8 cellular contexts compared by ENCODE assay signal in the genomic region with DNA sequence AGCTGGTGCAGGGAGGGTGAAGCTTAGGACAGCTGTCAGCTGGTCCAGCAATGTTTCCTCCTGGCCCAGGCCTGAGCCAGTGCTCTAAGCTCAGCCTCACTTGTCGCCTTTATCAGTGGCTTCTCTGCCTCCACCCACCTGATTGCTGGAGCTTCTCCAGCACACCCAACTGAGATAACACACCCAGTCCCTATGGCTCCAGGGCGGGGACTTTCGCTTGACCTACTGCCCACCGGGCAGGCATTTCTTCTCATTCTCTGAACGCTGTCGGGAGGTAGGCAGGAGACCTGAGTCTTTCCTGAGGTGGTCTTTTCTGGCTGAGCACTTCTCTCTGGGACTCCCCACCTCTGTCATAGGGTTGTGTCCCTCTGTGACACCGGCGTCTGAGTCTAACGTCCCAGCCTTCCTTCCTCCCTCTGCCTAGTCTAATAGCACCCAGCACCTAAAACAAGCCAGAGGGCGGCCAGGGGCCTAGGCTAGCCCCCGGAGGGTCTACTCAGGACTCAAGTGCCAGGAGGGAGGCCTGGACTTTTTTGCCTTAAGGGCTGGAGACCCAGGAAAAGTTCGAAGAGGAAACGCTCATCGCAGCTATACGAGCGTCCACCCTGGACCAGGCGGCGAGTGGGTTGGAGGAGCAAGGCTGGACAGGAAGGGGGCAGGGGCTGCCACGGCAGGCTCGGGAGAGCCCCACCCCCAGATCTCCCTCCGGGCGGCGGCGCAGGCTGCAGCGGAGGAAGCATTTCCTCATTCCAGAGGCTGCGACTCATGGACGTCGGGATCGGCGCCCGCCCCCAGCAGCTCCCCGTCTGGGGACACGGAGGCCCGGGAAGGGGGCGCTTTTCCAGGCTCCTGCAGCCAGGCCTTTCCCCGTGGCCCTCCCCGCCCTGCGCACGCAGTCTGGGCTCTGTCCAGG. TPM values are rescaled to one million over a fixed set of nuclear protein-coding genes. Genes with fewer than 3 reads are reported as not detected.
DNase-seq lines count a peak whose midpoint lies in the region; ATAC-seq and TF ChIP-seq lines count a peak whose summit lies in the region.

No MANE protein-coding gene starts in this region.

- no peaks in the 10 kb centered on the region for H3K9me3 ChIP-seq in MM.1S (replicated peaks; ENCODE audit: insufficient read depth, low read length)
- H3K9me3 ChIP-seq in vagina: no peaks in the 10 kb centered on the region

- H3K9me3 Mint-ChIP-seq in GM23338: no peaks in the 10 kb centered on the region; the same call in 2 of the 3 replicates
- H3K9me3 Mint-ChIP-seq in activated T-cell treated with anti-CD3 and anti-CD28 coated beads, Interleukin-2, amount 50 U/mL, for 72 hours: no peaks in the 10 kb centered on the region
- H3K9me3 Mint-ChIP-seq in naive B cell: no peaks in the 10 kb centered on the region

- H3K36me3 Mint-ChIP-seq in GM23338 (ENCODE audit: low read depth): peaks cover 23% of the 10 kb centered on the region; the same call in 2 of the 3 replicates
- H3K36me3 Mint-ChIP-seq in activated T-cell treated with anti-CD3 and anti-CD28 coated beads, Interleukin-2, amount 50 U/mL, for 72 hours (ENCODE audit: insufficient read depth in 2 of 2): peaks cover 2 to 8% of the 10 kb centered on the region in 2 donors
- H3K36me3 Mint-ChIP-seq in naive B cell: no peaks in the 10 kb centered on the region

- peak overlapping the region; percentile 100 for H3K4me3 Mint-ChIP-seq in GM23338
- peak overlapping the region; percentile 99 for H3K4me3 Mint-ChIP-seq in activated T-cell treated with anti-CD3 and anti-CD28 coated beads, Interleukin-2, amount 50 U/mL, for 72 hours
- peak overlapping the region; percentile 81 to 98 (median 93) for H3K4me3 Mint-ChIP-seq in naive B cell

- intact Hi-C loops in vagina (cut with DNase I): no loop called here

- peak overlapping the region; percentile 64; the same call in 1 of the 2 replicates for H3K9ac ChIP-seq in MM.1S (ENCODE audit: low read length)

- H3K27me3 ChIP-seq in GM23338 (ENCODE audit: insufficient read depth): no peaks in the 10 kb centered on the region
- no peaks in the 10 kb centered on the region for H3K27me3 ChIP-seq in MM.1S (replicated peaks; ENCODE audit: insufficient read depth, low read length)
- H3K27me3 ChIP-seq in vagina: no peaks in the 10 kb centered on the region

- DNase-seq in NCI-H1105 treated with DMSO at 0.1 percent for 48 hours (lab: John Stamatoyannopoulos, UW): peak; percentile 22
- no peak for DNase-seq in NCI-H1105 (lab: John Stamatoyannopoulos, UW)
- peak; percentile 83 for DNase-seq in GM23338 (ENCODE audit: low spot score)
- peak; percentile 5 for DNase-seq in MM.1S
- peak; percentile 17 to 29 for DNase-seq in activated T-cell treated with anti-CD3 and anti-CD28 coated beads, Interleukin-2, amount 50 U/mL, for 72 hours
- peak; percentile 93 for DNase-seq in fibroblast of pulmonary artery (ENCODE audit: low read depth)
- no peak for DNase-seq in naive B cell
- DNase-seq in vagina (ENCODE audit: extremely low spot score in 2 of 2): peak in 1 of 2 donors; percentile 96

- peak overlapping the region; percentile 72 for H3K27ac Mint-ChIP-seq in GM23338
- H3K27ac Mint-ChIP-seq in activated T-cell treated with anti-CD3 and anti-CD28 coated beads, Interleukin-2, amount 50 U/mL, for 72 hours: peak overlapping the region; percentile 28
- H3K27ac Mint-ChIP-seq in naive B cell: peak overlapping the region in 4 of 6 donors; percentile 67 to 77 (median 71)

- H2AFZ ChIP-seq in GM23338: 0 out of 2 replicates have a peak overlapping the region, but pooled peaks have one; percentile 52
- H2AFZ ChIP-seq in MM.1S (ENCODE audit: low read length): peak overlapping the region; percentile 94

- TF ChIP-seq POLR2A in vagina (IDR thresholded peaks at IDR 0.05): peak in 1 of 2 donors; percentile 53

- H3K4me3 ChIP-seq in GM23338 (peak overlapping the region; percentile 99), MM.1S (ENCODE audit: low read length) (peak overlapping the region; percentile 89), fibroblast of pulmonary artery (replicated peaks; ENCODE audit: low read depth, low read length) (peak overlapping the region; percentile 77), vagina (peak overlapping the region; percentile 76 to 98)

- H3K9me2 ChIP-seq in GM23338 (ENCODE audit: insufficient read depth) (no peaks in the 10 kb centered on the region), MM.1S (replicated peaks; ENCODE audit: insufficient read depth, low read length) (no peaks in the 10 kb centered on the region)

- peak; percentile 72 for ATAC-seq in GM23338
- ATAC-seq in activated T-cell treated with anti-CD3 and anti-CD28 coated beads, Interleukin-2, amount 50 U/mL, for 72 hours (replicated peaks in 1 of 2): peak; percentile 3 to 29
- ATAC-seq in naive B cell (ENCODE audit: low read depth in 2 of 2): no peak

- H3K4me1 ChIP-seq in GM23338 (ENCODE audit: insufficient read depth): peaks cover 7% of the 10 kb centered on the region; the same call in 1 of the 2 replicates
- peaks cover 3% of the 10 kb centered on the region; the same call in 1 of the 2 replicates for H3K4me1 ChIP-seq in MM.1S (ENCODE audit: low read length)
- peaks cover 49% of the 10 kb centered on the region for H3K4me1 ChIP-seq in vagina

- H3F3A ChIP-seq in GM23338 (replicated peaks; ENCODE audit: low read depth) (peaks cover 18% of the 10 kb centered on the region; the same call in 1 of the 2 replicates), MM.1S (ENCODE audit: insufficient read depth, low read length) (no peaks in the 10 kb centered on the region)

- TF ChIP-seq CTCF in GM23338 (conservative IDR thresholded peaks at IDR 0.05; ENCODE audit: low read depth in 2 of 2): peak in 1 of 2 experiments; percentile 0; a peak in 1 of 4 replicates
- no peak for TF ChIP-seq CTCF in MM.1S (IDR thresholded peaks at IDR 0.05; ENCODE audit: low read length)
- no peak for TF ChIP-seq CTCF in fibroblast of pulmonary artery (IDR thresholded peaks at IDR 0.05; ENCODE audit: low read length, missing control alignments)
- TF ChIP-seq CTCF in vagina (IDR thresholded peaks at IDR 0.05): no peak

- H3K27ac ChIP-seq in GM23338 (ENCODE audit: low read depth): peak overlapping the region; percentile 98
- H3K27ac ChIP-seq in MM.1S (ENCODE audit: low read length): peak overlapping the region; percentile 9; the same call in 1 of the 2 replicates
- H3K27ac ChIP-seq in vagina: peak overlapping the region; percentile 97

- peaks cover 22% of the 10 kb centered on the region for H3K4me1 Mint-ChIP-seq in GM23338
- peaks cover 33% of the 10 kb centered on the region for H3K4me1 Mint-ChIP-seq in activated T-cell treated with anti-CD3 and anti-CD28 coated beads, Interleukin-2, amount 50 U/mL, for 72 hours (ENCODE audit: low read depth)
- H3K4me1 Mint-ChIP-seq in naive B cell: peaks cover 20 to 40% (median 33%) of the 10 kb centered on the region in 3 donors

- H3K4me2 ChIP-seq in GM23338 (peak overlapping the region; percentile 99), MM.1S (ENCODE audit: low read depth, low read length) (peak overlapping the region; percentile 96)

- H3K79me2 ChIP-seq in GM23338 (replicated peaks; ENCODE audit: insufficient read depth): peaks cover 41% of the 10 kb centered on the region
- H3K79me2 ChIP-seq in MM.1S (ENCODE audit: low read length): peaks cover 26% of the 10 kb centered on the region

- H3K36me3 ChIP-seq in GM23338 (ENCODE audit: insufficient read depth) (no peaks in the 10 kb centered on the region), MM.1S (replicated peaks; ENCODE audit: insufficient read depth, low read length) (no peaks in the 10 kb centered on the region), vagina (peaks cover 0 to 26% of the 10 kb centered on the region in 2 donors)

- H4K20me1 ChIP-seq in GM23338 (replicated peaks; ENCODE audit: insufficient read depth): peaks cover 14% of the 10 kb centered on the region
- no peaks in the 10 kb centered on the region for H4K20me1 ChIP-seq in MM.1S (ENCODE audit: insufficient read depth, low read length)

- peaks cover 21% of the 10 kb centered on the region for H3K27me3 Mint-ChIP-seq in GM23338 (ENCODE audit: insufficient read depth, low read depth, poor library complexity)
- H3K27me3 Mint-ChIP-seq in activated T-cell treated with anti-CD3 and anti-CD28 coated beads, Interleukin-2, amount 50 U/mL, for 72 hours (ENCODE audit: low read depth): no peaks in the 10 kb centered on the region
- no peaks in the 10 kb centered on the region for H3K27me3 Mint-ChIP-seq in naive B cell

TF ChIP-seq in GM23338, 12 proteins besides CTCF, POLR2A, EP300 and RAD21 (continues in another document):
- TF ChIP-seq ZNF331 (CRISPR knock-in tag; IDR thresholded peaks at IDR 0.05; ENCODE audit: low read depth): no peak

RNA-seq across cellular contexts. Expression of a gene that starts 0.8 kb away (rescaled TPM):
- 113 and 134 TPM in 2 replicates for total RNA-seq in GM23338 (2014; rRNA removed; shearing (Covaris generic))
- polyA plus RNA-seq in GM23338 (2016; fragmentation: Nextera tagmentation; extraction: Ambion mirVana): 93.0 and 98.7 TPM in 2 replicates
- total RNA-seq in activated T-cell treated with anti-CD3 and anti-CD28 coated beads, Interleukin-2, amount 50 U/mL, for 72 hours: 10 to 100 TPM; 10.6 to 12.3 TPM
- 10 to 100 TPM; 37.1 to 56.5 (median 45.1) TPM for polyA plus RNA-seq in naive B cell (ENCODE audit: low read depth in 6 of 6)
- 78.1 TPM for total RNA-seq in vagina

RNA-seq across cellular contexts. Expression of a gene that starts 1.0 kb away (rescaled TPM):
- total RNA-seq in GM23338 (2014; rRNA removed; shearing (Covaris generic)): 27.6 and 48.0 TPM in 2 replicates
- polyA plus RNA-seq in GM23338 (2016; fragmentation: Nextera tagmentation; extraction: Ambion mirVana) (230 and 232 TPM in 2 replicates), naive B cell (ENCODE audit: low read depth in 6 of 6) (10 to 100 TPM; 38.9 to 83.4 (median 55.2) TPM)
- 10 to 100 TPM; 44.0 to 45.0 TPM for total RNA-seq in activated T-cell treated with anti-CD3 and anti-CD28 coated beads, Interleukin-2, amount 50 U/mL, for 72 hours
- 18.9 TPM for total RNA-seq in vagina

RNA-seq across cellular contexts. Expression of a gene that starts 28.3 kb away (rescaled TPM):
- total RNA-seq in GM23338 (2014; rRNA removed; shearing (Covaris generic)): 11.6 and 13.6 TPM in 2 replicates
- polyA plus RNA-seq in GM23338 (2016; fragmentation: Nextera tagmentation; extraction: Ambion mirVana): 7.4 and 7.5 TPM in 2 replicates
- 10 to 100 TPM; 46.5 to 60.1 TPM for total RNA-seq in activated T-cell treated with anti-CD3 and anti-CD28 coated beads, Interleukin-2, amount 50 U/mL, for 72 hours
- 100 to 1,000 TPM; 377 to 864 (median 638) TPM for polyA plus RNA-seq in naive B cell (ENCODE audit: low read depth in 6 of 6)
- total RNA-seq in vagina: 1.7 TPM

RNA-seq across cellular contexts. Expression of a gene that starts 31.1 kb away (rescaled TPM):
- 21.8 and 30.1 TPM in 2 replicates for total RNA-seq in GM23338 (2014; rRNA removed; shearing (Covaris generic))
- polyA plus RNA-seq in GM23338 (2016; fragmentation: Nextera tagmentation; extraction: Ambion mirVana) (5.9 and 6.4 TPM in 2 replicates), naive B cell (ENCODE audit: low read depth in 6 of 6) (10 to 100 TPM in 3 of 6 donors, 1 to 10 TPM in 3; 9.2 to 14.5 (median 10.2) TPM)
- 10 to 100 TPM; 10.5 to 12.1 TPM for total RNA-seq in activated T-cell treated with anti-CD3 and anti-CD28 coated beads, Interleukin-2, amount 50 U/mL, for 72 hours
- total RNA-seq in vagina: 35.6 TPM

RNA-seq across cellular contexts. Expression of a gene that starts 31.6 kb away (rescaled TPM):
- 34.3 and 36.7 TPM in 2 replicates for total RNA-seq in GM23338 (2014; rRNA removed; shearing (Covaris generic))
- polyA plus RNA-seq in GM23338 (2016; fragmentation: Nextera tagmentation; extraction: Ambion mirVana): 11.3 and 11.5 TPM in 2 replicates
- 1 to 10 TPM; 9.2 to 9.4 TPM for total RNA-seq in activated T-cell treated with anti-CD3 and anti-CD28 coated beads, Interleukin-2, amount 50 U/mL, for 72 hours
- 1 to 10 TPM; 4.3 to 8.4 (median 6.6) TPM for polyA plus RNA-seq in naive B cell (ENCODE audit: low read depth in 6 of 6)
- total RNA-seq in vagina: 14.0 TPM

Comparison
In these comparisons a context has a peak if more than half of its experiments do, and no peak if none do; other contexts are left out.
1. DNase-seq: peak in NCI-H1105 treated with DMSO at 0.1 percent for 48 hours (single experiment), GM23338 (single experiment), MM.1S (single experiment), activated T-cell treated with anti-CD3 and anti-CD28 coated beads, Interleukin-2, amount 50 U/mL, for 72 hours (2 of 2) and fibroblast of pulmonary artery (single experiment); none in NCI-H1105 (single experiment) and naive B cell (single experiment).
2. ATAC-seq: peak in GM23338 (single experiment) and activated T-cell treated with anti-CD3 and anti-CD28 coated beads, Interleukin-2, amount 50 U/mL, for 72 hours (2 of 2); none in naive B cell (0 of 2).
3. H3K27ac ChIP-seq: peak in every context shown above with its lines; median percentile 98 in GM23338; 97 in vagina; 9 in MM.1S.
4. Peak in every context shown above with its lines, with median percentiles within 50 percentile points of each other: H3K4me3 ChIP-seq, H3K27ac Mint-ChIP-seq and H3K4me3 Mint-ChIP-seq.